In genomic region chr10:35420827-35421552, GRCh38 we compare ENCODE assay signal across 1 cellular context.
TF ChIP-seq lines count a peak whose summit lies in the region.

No MANE protein-coding gene starts in this region.

TF ChIP-seq in H1, 55 proteins besides CTCF, POLR2A, EP300 and RAD21 (continued from another document):
- TF ChIP-seq USF2 (IDR thresholded peaks at IDR 0.05; ENCODE audit: low read length), result no peak
- TF ChIP-seq NANOG (IDR thresholded peaks at IDR 0.05; ENCODE audit: insufficient read depth, low read depth, low read length, poor library complexity, severe bottlenecking), result no peak
- no peak for TF ChIP-seq HDAC6 (IDR thresholded peaks at IDR 0.05; ENCODE audit: low read depth, low read length)
- no peak for TF ChIP-seq RNF2 (IDR thresholded peaks at IDR 0.05; ENCODE audit: borderline replicate concordance, low read depth, low read length, missing control alignments, poor library complexity, severe bottlenecking)
- TF ChIP-seq CHD2 (IDR thresholded peaks at IDR 0.05; ENCODE audit: low read length), result no peak
- no peak for TF ChIP-seq YY1 (IDR thresholded peaks at IDR 0.05; ENCODE audit: low read depth, low read length)
- no peak for TF ChIP-seq POU5F1 (IDR thresholded peaks at IDR 0.05; ENCODE audit: low read depth, low read length)
- TF ChIP-seq TEAD4 (IDR thresholded peaks at IDR 0.05; ENCODE audit: low read depth, low read length), result no peak
- no peak for TF ChIP-seq KDM5A (IDR thresholded peaks at IDR 0.05; ENCODE audit: low read length)
- TF ChIP-seq GABPA (IDR thresholded peaks at IDR 0.05; ENCODE audit: borderline replicate concordance, insufficient read depth, low read length), result no peak
- TF ChIP-seq GTF2F1 (IDR thresholded peaks at IDR 0.05; ENCODE audit: borderline replicate concordance, low read depth, low read length), result no peak
TF ChIP-seq in H1: peak in this region for 0.
